ENCODE assay signal across 9 cellular contexts in genomic region chr16:66324785-66325184, GRCh38. TPM values are rescaled to one million over a fixed set of nuclear protein-coding genes. Genes with fewer than 3 reads are reported as not detected.
A peak's percentile ranks its signal among the peaks of the same experiment; 100 is the strongest.
DNase-seq lines count a peak whose midpoint lies in the region; ATAC-seq, FAIRE-seq and TF ChIP-seq lines count a peak whose summit lies in the region.
"Had no signal": no experiment of that assay in that cellular context is flagged by ENCODE, and none has a peak within 500 bp of the region (broad histone marks: within the 10 kb centered on the region; RNA-seq: fewer than 3 reads in every experiment).

No MANE protein-coding gene starts in this region.

- no peak for TF ChIP-seq POLR2A in A549 (IDR thresholded peaks at IDR 0.05; ENCODE audit: low read length)
- TF ChIP-seq POLR2A in H54 (IDR thresholded peaks at IDR 0.05; ENCODE audit: low read depth, low read length) = no peak

- no peaks in the 10 kb centered on the region for H3K4me1 ChIP-seq in A549

- no peak overlapping the region for H3K4me3 ChIP-seq in A549

- TF ChIP-seq EP300 in A549 (IDR thresholded peaks at IDR 0.05) = no peak

- no peak overlapping the region for H3K27ac ChIP-seq in A549

- CTCF ChIA-PET in A549 (lab: Yijun Ruan, JAX) = interaction anchor here (0.7 to 1.0 kb wide), 2 partner anchors 19 to 32 kb away, joined by 4 to 6 read pairs; no protein-coding TSS in a partner anchor

- 14% methylated on average over 5 of the region's 6 CpGs for WGBS in A549 (ENCODE audit: missing lambda C conversion rate)

- POLR2A ChIA-PET in A549 (lab: Yijun Ruan, JAX) = no interaction called here

- FAIRE-seq in A549 (lab: Jason Lieb, UNC) (no peak), H54 (lab: Jason Lieb, UNC) (no peak)

- intact Hi-C loops in head of caudate nucleus (cut with DNase I) = no loop called here

- no peak overlapping the region for H3K4me2 ChIP-seq in A549

- peak; percentile 68 to 93 for ATAC-seq in A549
- ATAC-seq in GM21447 (IDR thresholded peaks at IDR 0.05; ENCODE audit: unreplicated experiment) = no peak

- TF ChIP-seq CTCF in A549 (IDR thresholded peaks at IDR 0.05) = peak; percentile 14; the same call in 1 of the 3 replicates

- peak in 1 of 2 experiments; percentile 36; a peak in 1 of 5 replicates for TF ChIP-seq RAD21 in A549 (conservative IDR thresholded peaks at IDR 0.05 in 1 of 2, IDR thresholded peaks at IDR 0.05 in 1 of 2)

- DNase-seq in A549 (ENCODE audit: low read depth in 1 of 2, low spot score in 1 of 2) = peak; percentile 48 to 64
- DNase-seq in H54 (ENCODE audit: insufficient read length, low spot score) = peak; percentile 61
- peak; percentile 50 for DNase-seq in RPMI7951 (ENCODE audit: low read depth)
- DNase-seq in head of caudate nucleus = peak; percentile 38 to 90 (median 74)
- no peak for DNase-seq in hepatic stellate cell (ENCODE audit: low spot score)
- DNase-seq in NCI-H187 treated with DMSO at 0.1 percent for 48 hours (lab: John Stamatoyannopoulos, UW) = no peak
- no peak for DNase-seq in NCI-H2227 treated with DMSO at 0.1 percent for 48 hours (lab: John Stamatoyannopoulos, UW)
- DNase-seq: stimulated activated CD8-positive, alpha-beta memory T cell treated with anti-CD3 and anti-CD28 coated beads, Interleukin-4, amount 100 ng/mL, for 48 hours had no signal

- no peaks in the 10 kb centered on the region for H3K9me3 ChIP-seq in A549

TF ChIP-seq in A549, 52 proteins besides CTCF, POLR2A, EP300 and RAD21:
- no peak for TF ChIP-seq PBX3 (IDR thresholded peaks at IDR 0.05)
- no peak for TF ChIP-seq HOXB13 (CRISPR knock-in tag; IDR thresholded peaks at IDR 0.05; ENCODE audit: low read depth)
- TF ChIP-seq POLR2AphosphoS2 (conservative IDR thresholded peaks at IDR 0.05; ENCODE audit: low read length) = no peak
- TF ChIP-seq E2F6 (IDR thresholded peaks at IDR 0.05; ENCODE audit: borderline replicate concordance, low read depth) = no peak
- no peak for TF ChIP-seq BHLHE40 (IDR thresholded peaks at IDR 0.05; ENCODE audit: low read depth, low read length)
- no peak for TF ChIP-seq TP53 (CRISPR knock-in tag; IDR thresholded peaks at IDR 0.05)
- no peak for TF ChIP-seq CBX2 (IDR thresholded peaks at IDR 0.05; ENCODE audit: borderline replicate concordance, low read depth)

RNA-seq across cellular contexts. Expression of gene CDH5, which starts 41.7 kb away (rescaled TPM):
- polyA plus RNA-seq in A549 (2011; rRNA removed) = 0.01 and 0.20 TPM in 2 replicates
- polyA plus RNA-seq in A549 (2012; cell fraction: cytosol; rRNA removed) = 0.03 and 0.04 TPM in 2 replicates
- 0.16 and 0.28 TPM in 2 replicates for polyA plus RNA-seq in A549 (2012; cell fraction: nucleus; rRNA removed)
- 0.05 TPM in 1 of 3 replicates, not detected in the others for polyA plus RNA-seq in A549 (2017; fragmentation: RNase III; extraction: RNeasy Plus Mini Kit Qiagen cat#74134 plus additional on column Dnase treatment)
- 0.25 TPM in 1 of 2 replicates, not detected in the other for polyA minus RNA-seq in A549 (2011; rRNA and poly(A)+ RNA removed)
- total RNA-seq in RPMI7951 (2014; rRNA removed; shearing (Covaris generic)) = under 0.01 TPM in 1 of 2 replicates, not detected in the other

Comparison
In these comparisons a context has a peak if more than half of its experiments do, and no peak if none do; other contexts are left out.
1. DNase-seq: peak in A549 (2 of 2), H54 (single experiment), RPMI7951 (single experiment) and head of caudate nucleus (42 of 42); none in hepatic stellate cell (single experiment), NCI-H187 treated with DMSO at 0.1 percent for 48 hours (single experiment) and NCI-H2227 treated with DMSO at 0.1 percent for 48 hours (single experiment).